ENCODE assay signal across 8 cellular contexts in the genomic region with DNA sequence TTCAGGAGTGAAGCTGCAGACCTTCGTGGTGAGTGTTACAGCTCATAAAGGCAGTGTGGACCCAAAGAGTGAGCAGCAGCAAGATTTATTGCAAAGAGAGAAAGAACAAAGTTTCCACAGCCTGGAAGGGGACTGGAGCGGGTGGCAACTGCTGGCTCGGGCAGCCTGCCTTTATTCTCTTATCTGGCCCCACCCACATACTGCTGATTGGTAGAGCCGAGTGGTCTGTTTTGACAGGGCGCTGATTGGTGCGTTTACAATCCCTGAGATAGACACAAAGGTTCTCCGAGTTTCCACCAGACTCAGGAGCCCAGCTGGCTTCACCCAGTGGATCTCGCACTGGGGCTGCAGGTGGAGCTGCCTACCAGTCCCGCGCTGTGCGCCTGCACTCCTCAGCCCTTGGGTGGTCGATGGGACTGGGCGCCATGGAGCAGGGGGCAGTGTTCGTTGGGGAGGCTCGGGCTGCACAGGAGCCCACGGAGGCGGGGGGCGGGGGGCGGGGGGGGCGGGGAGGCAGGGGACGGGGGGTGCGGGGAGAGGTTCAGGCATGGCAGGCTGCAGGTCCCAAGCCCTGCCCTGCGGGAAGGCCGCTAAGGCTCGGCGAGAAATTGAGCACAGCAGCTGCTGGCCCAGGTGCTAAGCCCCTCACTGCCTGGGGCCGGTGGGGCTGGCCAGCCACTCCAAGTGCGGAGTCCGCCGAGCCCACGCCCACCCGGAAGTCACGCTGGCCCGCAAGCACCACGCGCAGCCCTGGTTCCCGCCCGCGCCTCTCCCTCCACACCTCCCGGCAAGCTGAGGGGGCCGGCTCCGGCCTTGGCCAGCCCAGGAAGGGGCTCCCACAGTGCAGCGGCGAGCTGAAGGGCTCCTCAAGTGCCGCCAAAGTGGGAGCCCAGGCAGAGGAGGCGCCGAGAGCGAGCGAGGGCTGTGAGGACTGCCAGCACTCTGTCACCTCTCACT. TPM values are rescaled to one million over a fixed set of nuclear protein-coding genes. Genes with fewer than 3 reads are reported as not detected.
"Had no signal": no experiment of that assay in that cellular context is flagged by ENCODE, and none has a peak within 500 bp of the region (broad histone marks: within the 10 kb centered on the region; RNA-seq: fewer than 3 reads in every experiment).

No MANE protein-coding gene starts in this region.

RNA-seq across cellular contexts. Expression of gene EN2, which starts 59.9 kb away (rescaled TPM):
- total RNA-seq: stomach, subcutaneous adipose tissue, temporal lobe, transverse colon, upper lobe of left lung, upper lobe of right lung, ureter, urinary bladder had no signal
